In genomic region chr2:80689106-80689505, GRCh38 we compare ENCODE assay signal across 24 cellular contexts.
"Had no signal": no experiment of that assay in that cellular context is flagged by ENCODE, and none has a peak within 500 bp of the region (broad histone marks: within the 10 kb centered on the region; RNA-seq: fewer than 3 reads in every experiment).

No MANE protein-coding gene starts in this region.

- H3K4me3 ChIP-seq: colonic mucosa, coronary artery, dorsolateral prefrontal cortex, esophagus muscularis mucosa, esophagus squamous epithelium, gastrocnemius medialis, gastroesophageal sphincter, heart left ventricle, heart right ventricle, hepatocyte had no signal

- H3K27me3 ChIP-seq: colonic mucosa, dorsolateral prefrontal cortex, esophagus muscularis mucosa, esophagus squamous epithelium, foreskin keratinocyte, gastrocnemius medialis, gastroesophageal sphincter, heart left ventricle, heart right ventricle, hepatocyte had no signal

- H3K79me2 ChIP-seq: hepatocyte had no signal

- H3K4me1 ChIP-seq: colonic mucosa, esophagus muscularis mucosa, esophagus squamous epithelium, foreskin keratinocyte, gastrocnemius medialis, gastroesophageal sphincter, heart left ventricle, heart right ventricle had no signal

- H3K27ac ChIP-seq: colonic mucosa, coronary artery, dorsolateral prefrontal cortex, epithelial cell of prostate, esophagus muscularis mucosa, esophagus squamous epithelium, foreskin keratinocyte, gastrocnemius medialis, gastroesophageal sphincter, heart left ventricle, heart right ventricle, hepatocyte had no signal

- H3K9me3 ChIP-seq: colonic mucosa, esophagus muscularis mucosa, esophagus squamous epithelium, gastrocnemius medialis, gastroesophageal sphincter had no signal

- H3K27me3 Mint-ChIP-seq: dendritic cell treated with granulocyte-macrophage colony-stimulating factor and Interleukin-4, amounts not matched to agents 40 ng/mL and 50 ng/mL, for 4 days; effector memory CD8-positive, alpha-beta T cell had no signal

- DNase-seq: colonic mucosa; cortex of kidney; dorsolateral prefrontal cortex; effector CD4-positive, alpha-beta T cell; effector CD8-positive, alpha-beta T cell; effector memory CD4-positive, alpha-beta T cell; effector memory CD8-positive, alpha-beta T cell; endodermal cell; erythroblast; esophagus squamous epithelium; foreskin fibroblast; foreskin keratinocyte; foreskin melanocyte; gastrocnemius medialis; glutamatergic neuron; heart left ventricle; heart right ventricle had no signal

- H3K4me2 ChIP-seq: hepatocyte had no signal

- H2AFZ ChIP-seq: hepatocyte had no signal

- ATAC-seq: effector memory CD8-positive, alpha-beta T cell; esophagus mucosa; foreskin keratinocyte; gastrocnemius medialis; gastroesophageal sphincter; heart left ventricle; heart right ventricle had no signal

- H3K4me1 Mint-ChIP-seq: endodermal cell had no signal

- H3K27ac Mint-ChIP-seq: dendritic cell treated with granulocyte-macrophage colony-stimulating factor and Interleukin-4, amounts not matched to agents 40 ng/mL and 50 ng/mL, for 4 days; effector memory CD8-positive, alpha-beta T cell; endodermal cell had no signal

- H3K4me3 Mint-ChIP-seq: dendritic cell treated with granulocyte-macrophage colony-stimulating factor and Interleukin-4, amounts not matched to agents 40 ng/mL and 50 ng/mL, for 4 days; effector memory CD8-positive, alpha-beta T cell; endodermal cell had no signal

- H3K36me3 ChIP-seq: colonic mucosa, esophagus muscularis mucosa, esophagus squamous epithelium, gastrocnemius medialis, gastroesophageal sphincter, heart left ventricle, heart right ventricle had no signal
